ENCODE assay signal across 8 cellular contexts in genomic region chr3:39378092-39378491, GRCh38. TPM values are rescaled to one million over a fixed set of nuclear protein-coding genes. Genes with fewer than 3 reads are reported as not detected.
DNase-seq lines count a peak whose midpoint lies in the region; ATAC-seq and TF ChIP-seq lines count a peak whose summit lies in the region.

No MANE protein-coding gene starts in this region.

- peak; percentile 11 for DNase-seq in A172 (ENCODE audit: low spot score)
- DNase-seq in HK-2 (ENCODE audit: unreplicated experiment) = peak; percentile 15
- DNase-seq in activated CD4-positive, alpha-beta memory T cell treated with anti-CD3 and anti-CD28 coated beads, Interleukin-2, amount 10 ng/mL, durations not matched to agents 7 days and 5 days = peak; percentile 73
- DNase-seq in fibroblast of pulmonary artery (ENCODE audit: low read depth) = peak; percentile 41
- no peak for DNase-seq in retinal pigment epithelial cell (ENCODE audit: low read depth)
- DNase-seq in SKM-1 treated with dmso at 0.1 percent for 144 hours (lab: John Stamatoyannopoulos, UW; ENCODE audit: unreplicated experiment) = no peak
- no peak for DNase-seq in DMS114 treated with DMSO at 0.1 percent for 48 hours (lab: John Stamatoyannopoulos, UW; ENCODE audit: unreplicated experiment)

- H3K4me3 ChIP-seq in fibroblast of pulmonary artery (replicated peaks; ENCODE audit: low read depth, low read length) (no peak overlapping the region), retinal pigment epithelial cell (ENCODE audit: low read length) (no peak overlapping the region)

- H3K4me3 Mint-ChIP-seq in activated CD4-positive, alpha-beta memory T cell treated with anti-CD3 and anti-CD28 coated beads, Interleukin-2, amount 10 ng/mL, durations not matched to agents 7 days and 5 days = no peak overlapping the region

- H3K27ac Mint-ChIP-seq in activated CD4-positive, alpha-beta memory T cell treated with anti-CD3 and anti-CD28 coated beads, Interleukin-2, amount 10 ng/mL, durations not matched to agents 7 days and 5 days = no peak overlapping the region

- H3K4me1 Mint-ChIP-seq in activated CD4-positive, alpha-beta memory T cell treated with anti-CD3 and anti-CD28 coated beads, Interleukin-2, amount 10 ng/mL, durations not matched to agents 7 days and 5 days = peaks cover 25% of the 10 kb centered on the region

- CTCF ChIA-PET in activated CD4-positive, alpha-beta memory T cell treated with anti-CD3 and anti-CD28 coated beads, Interleukin-2, amount 10 ng/mL, durations not matched to agents 7 days and 5 days (lab: Charles Lee) = interaction anchor here (0.7 to 11.7 kb wide), 18 partner anchors 9 to 378 kb away, joined by 3 to 217 read pairs (median 4); partner anchors contain the start of gene XIRP1

- H3K9me3 Mint-ChIP-seq in activated CD4-positive, alpha-beta memory T cell treated with anti-CD3 and anti-CD28 coated beads, Interleukin-2, amount 10 ng/mL, durations not matched to agents 7 days and 5 days = no peaks in the 10 kb centered on the region

- peak; percentile 73 for TF ChIP-seq CTCF in fibroblast of pulmonary artery (IDR thresholded peaks at IDR 0.05; ENCODE audit: low read length, missing control alignments)
- peak; percentile 86 for TF ChIP-seq CTCF in retinal pigment epithelial cell (conservative IDR thresholded peaks at IDR 0.05; ENCODE audit: low read depth, low read length)

- peak; percentile 62 for ATAC-seq in GM19328 (IDR thresholded peaks at IDR 0.05; ENCODE audit: unreplicated experiment)

- POLR2A ChIA-PET in activated CD4-positive, alpha-beta memory T cell treated with anti-CD3 and anti-CD28 coated beads, Interleukin-2, amount 10 ng/mL, durations not matched to agents 7 days and 5 days (lab: Charles Lee) = interaction anchor here (0.7 to 1.8 kb wide), 8 partner anchors 19 to 188 kb away, joined by 3 to 7 read pairs (median 4); no protein-coding TSS in a partner anchor

- no peaks in the 10 kb centered on the region for H3K27me3 Mint-ChIP-seq in activated CD4-positive, alpha-beta memory T cell treated with anti-CD3 and anti-CD28 coated beads, Interleukin-2, amount 10 ng/mL, durations not matched to agents 7 days and 5 days

- peaks cover under 1% of the 10 kb centered on the region for H3K36me3 Mint-ChIP-seq in activated CD4-positive, alpha-beta memory T cell treated with anti-CD3 and anti-CD28 coated beads, Interleukin-2, amount 10 ng/mL, durations not matched to agents 7 days and 5 days (ENCODE audit: low read depth)

RNA-seq across cellular contexts. Expression of gene SLC25A38, which starts 5.1 kb away (rescaled TPM):
- 15.6 and 30.3 TPM in 2 replicates for total RNA-seq in A172 (2014; rRNA removed; shearing (Covaris generic))
- 10 to 100 TPM; 34.2 to 35.8 TPM for total RNA-seq in activated CD4-positive, alpha-beta memory T cell treated with anti-CD3 and anti-CD28 coated beads, Interleukin-2, amount 10 ng/mL, durations not matched to agents 7 days and 5 days

RNA-seq across cellular contexts. Expression of gene RPSA, which starts 28.4 kb away (rescaled TPM):
- 1,184 and 1,533 TPM in 2 replicates for total RNA-seq in A172 (2014; rRNA removed; shearing (Covaris generic))
- total RNA-seq in activated CD4-positive, alpha-beta memory T cell treated with anti-CD3 and anti-CD28 coated beads, Interleukin-2, amount 10 ng/mL, durations not matched to agents 7 days and 5 days = 1,000 to 10,000 TPM; 1,345 to 1,384 TPM

RNA-seq across cellular contexts. Expression of gene CCR8, which starts 48.6 kb away (rescaled TPM):
- total RNA-seq in A172 (2014; rRNA removed; shearing (Covaris generic)) = not detected in 2 replicates
- total RNA-seq in activated CD4-positive, alpha-beta memory T cell treated with anti-CD3 and anti-CD28 coated beads, Interleukin-2, amount 10 ng/mL, durations not matched to agents 7 days and 5 days = 1 to 10 TPM; 7.6 to 7.9 TPM

Comparison
In these comparisons a context has a peak if more than half of its experiments do, and no peak if none do; other contexts are left out.
1. DNase-seq: peak in A172 (single experiment), HK-2 (single experiment), activated CD4-positive, alpha-beta memory T cell treated with anti-CD3 and anti-CD28 coated beads, Interleukin-2, amount 10 ng/mL, durations not matched to agents 7 days and 5 days (single experiment) and fibroblast of pulmonary artery (single experiment); none in retinal pigment epithelial cell (single experiment), SKM-1 treated with dmso at 0.1 percent for 144 hours (single experiment) and DMS114 treated with DMSO at 0.1 percent for 48 hours (single experiment).